In genomic region chr17:43758497-43759174, GRCh38 we compare ENCODE assay signal across 24 cellular contexts. TPM values are rescaled to one million over a fixed set of nuclear protein-coding genes. Genes with fewer than 3 reads are reported as not detected.
DNase-seq lines count a peak whose midpoint lies in the region; ATAC-seq and TF ChIP-seq lines count a peak whose summit lies in the region.
"Had no signal": no experiment of that assay in that cellular context is flagged by ENCODE, and none has a peak within 500 bp of the region (broad histone marks: within the 10 kb centered on the region; RNA-seq: fewer than 3 reads in every experiment).

Gene SOST, minus strand, starts transcription at chr17:43758791. Its CDS starts 50 bp downstream, at chr17:43758741.

- peaks cover 50% of the 10 kb centered on the region for H3K27me3 ChIP-seq in osteoblast (ENCODE audit: insufficient read depth, low read length)
- H3K27me3 ChIP-seq: MG63 had no signal

- no peak for TF ChIP-seq CTCF in progenitor cell of endocrine pancreas (IDR thresholded peaks at IDR 0.05; ENCODE audit: unreplicated experiment)
- TF ChIP-seq CTCF in osteoblast (IDR thresholded peaks at IDR 0.05; ENCODE audit: extremely low read depth, low read depth, low read length), result no peak

- H3K9me3 ChIP-seq in osteoblast (ENCODE audit: low read depth, low read length), result no peaks in the 10 kb centered on the region
- H3K9me3 ChIP-seq: heart left ventricle, MG63 had no signal

- no peak within 1 kb of the TSS for H3K4me3 Mint-ChIP-seq in progenitor cell of endocrine pancreas (ENCODE audit: low read depth)
- H3K4me3 Mint-ChIP-seq: activated T-cell treated with anti-CD3 and anti-CD28 coated beads, Interleukin-2, amount 50 U/mL, for 4 hours; CD4-positive, CD25-positive, alpha-beta regulatory T cell; dendritic cell treated with granulocyte-macrophage colony-stimulating factor and Interleukin-4, amounts not matched to agents 40 ng/mL and 50 ng/mL, for 4 days; IgD-negative memory B cell had no signal

- H3K36me3 ChIP-seq in osteoblast (ENCODE audit: insufficient read depth, low read length), result no peaks in the 10 kb centered on the region
- H3K36me3 ChIP-seq: heart left ventricle, MG63 had no signal

- H4K20me1 ChIP-seq in osteoblast (ENCODE audit: insufficient read depth, low read length), result no peaks in the 10 kb centered on the region

- peak; percentile 8 for ATAC-seq in esophagus mucosa
- ATAC-seq: activated T-cell treated with anti-CD3 and anti-CD28 coated beads, Interleukin-2, amount 50 U/mL, for 4 hours; heart left ventricle had no signal

- H3K79me2 ChIP-seq in osteoblast (ENCODE audit: insufficient read depth, low read length), result no peaks in the 10 kb centered on the region

- no peaks in the 10 kb centered on the region for H3K4me1 ChIP-seq in osteoblast (ENCODE audit: insufficient read depth, low read length)

- H3K27me3 Mint-ChIP-seq in progenitor cell of endocrine pancreas, result peaks cover 36% of the 10 kb centered on the region

- H2AFZ ChIP-seq in osteoblast (ENCODE audit: low read length), result no peak within 1 kb of the TSS

- H3K9me3 Mint-ChIP-seq in progenitor cell of endocrine pancreas (ENCODE audit: low read depth), result no peaks in the 10 kb centered on the region
- H3K9me3 Mint-ChIP-seq: activated T-cell treated with anti-CD3 and anti-CD28 coated beads, Interleukin-2, amount 50 U/mL, for 4 hours; CD4-positive, CD25-positive, alpha-beta regulatory T cell; dendritic cell treated with granulocyte-macrophage colony-stimulating factor and Interleukin-4, amounts not matched to agents 40 ng/mL and 50 ng/mL, for 4 days; IgD-negative memory B cell had no signal

- H3K4me3 ChIP-seq in osteoblast (ENCODE audit: insufficient read depth, low read length), result no peak within 1 kb of the TSS
- H3K4me3 ChIP-seq: heart left ventricle, MG63 had no signal

- peaks cover 1% of the 10 kb centered on the region for H3K36me3 Mint-ChIP-seq in progenitor cell of endocrine pancreas (ENCODE audit: insufficient read depth)
- H3K36me3 Mint-ChIP-seq: CD4-positive, CD25-positive, alpha-beta regulatory T cell; IgD-negative memory B cell had no signal

- DNase-seq in Daoy (ENCODE audit: low read depth), result peak; percentile 51
- peak; percentile 81 for DNase-seq in OCI-M1 (lab: John Stamatoyannopoulos, UW)
- no peak for DNase-seq in progenitor cell of endocrine pancreas (ENCODE audit: low spot score, unreplicated experiment)
- no peak for DNase-seq in osteoblast (ENCODE audit: insufficient read length, low spot score, missing footprints)
- DNase-seq in stimulated activated CD4-positive, alpha-beta T cell treated with anti-CD3 and anti-CD28 coated beads, Interleukin-2, amount 100 ng/mL, for 48 hours, result no peak
- DNase-seq in stimulated activated CD4-positive, alpha-beta T cell treated with anti-CD3 and anti-CD28 coated beads, Interleukin-4, amount 100 ng/mL, for 24 hours, result no peak
- no peak for DNase-seq in activated CD4-positive, alpha-beta T cell treated with anti-CD3 and anti-CD28 coated beads for 4 hours
- DNase-seq: ACHN; activated CD8-positive, alpha-beta memory T cell treated with anti-CD3 and anti-CD28 coated beads for 24 hours; activated naive CD4-positive, alpha-beta T cell treated with Interleukin-2 at 50 U/mL for 16 hours; activated T-cell treated with anti-CD3 and anti-CD28 coated beads, Interleukin-2, amount 50 U/mL, for 4 hours; CD4-positive, CD25-positive, alpha-beta regulatory T cell; DMS 273 treated with DMSO at 0.1 percent for 48 hours; HCEC 1CT; heart left ventricle; MG63; NCI-H1436 treated with DMSO at 0.1 percent for 48 hours; NCI-H526; occipital lobe had no signal

- peak within 1 kb of the TSS; percentile 45 for H3K27ac Mint-ChIP-seq in progenitor cell of endocrine pancreas
- H3K27ac Mint-ChIP-seq: CD4-positive, CD25-positive, alpha-beta regulatory T cell; dendritic cell treated with granulocyte-macrophage colony-stimulating factor and Interleukin-4, amounts not matched to agents 40 ng/mL and 50 ng/mL, for 4 days; IgD-negative memory B cell had no signal

- H3K4me2 ChIP-seq in osteoblast (ENCODE audit: insufficient read depth, low read length), result no peak within 1 kb of the TSS

- H3K4me1 Mint-ChIP-seq in progenitor cell of endocrine pancreas (ENCODE audit: low read depth), result peaks cover 11% of the 10 kb centered on the region
- H3K4me1 Mint-ChIP-seq: CD4-positive, CD25-positive, alpha-beta regulatory T cell; IgD-negative memory B cell had no signal

- H3K27ac ChIP-seq in osteoblast (ENCODE audit: low read depth, low read length), result no peak within 1 kb of the TSS
- H3K27ac ChIP-seq: heart left ventricle had no signal

RNA-seq across cellular contexts. Expression of gene SOST, which starts in this region (rescaled TPM):
- 0.29 TPM in 1 of 2 replicates, not detected in the other for total RNA-seq in Daoy (2014; rRNA removed; shearing (Covaris generic))
- total RNA-seq in esophagus mucosa (not detected), progenitor cell of endocrine pancreas (0.42 and 0.43 TPM in 2 replicates), osteoblast (not detected in 2 replicates)
- total RNA-seq: activated T-cell treated with anti-CD3 and anti-CD28 coated beads, Interleukin-2, amount 50 U/mL, for 4 hours; CD4-positive, CD25-positive, alpha-beta regulatory T cell; endothelial cell of umbilical vein; heart left ventricle; occipital lobe; ureter had no signal

Comparison
In these comparisons a context has a peak if more than half of its experiments do, and no peak if none do; other contexts are left out.
1. Peak in DNase-seq in Daoy; RNA of the gene not detected or under 1 TPM.
2. Peak in ATAC-seq in esophagus mucosa; RNA of the gene not detected or under 1 TPM.